Comparison of ENCODE assay signal across 23 cellular contexts in genomic region chr10:131435232-131435631, GRCh38.
"Had no signal": no experiment of that assay in that cellular context is flagged by ENCODE, and none has a peak within 500 bp of the region (broad histone marks: within the 10 kb centered on the region; RNA-seq: fewer than 3 reads in every experiment).

No MANE protein-coding gene starts in this region.

- H3K4me3 ChIP-seq: colonic mucosa, esophagus muscularis mucosa, gastroesophageal sphincter, heart left ventricle, hepatocyte, left lung, lung had no signal

- DNase-seq: cerebellar nuclear complex; colonic mucosa; cortex of kidney; effector CD8-positive, alpha-beta T cell; foreskin keratinocyte; hypothalamus; immature natural killer cell; islet precursor cell; left cardiac atrium; left ventricle myocardium superior; mammary epithelial cell; mesendoderm; midbrain had no signal

- H3K4me2 ChIP-seq: hepatocyte had no signal

- H3K36me3 ChIP-seq: colonic mucosa, esophagus muscularis mucosa, gastroesophageal sphincter, heart left ventricle, left lung had no signal

- H3K27me3 ChIP-seq: colonic mucosa, foreskin keratinocyte had no signal

- H3K4me1 Mint-ChIP-seq: immature natural killer cell, memory B cell had no signal

- H2AFZ ChIP-seq: hepatocyte had no signal

- H3K9me3 ChIP-seq: colonic mucosa, esophagus muscularis mucosa, gastroesophageal sphincter, heart left ventricle, left lung had no signal

- ATAC-seq: foreskin keratinocyte, gastroesophageal sphincter, heart left ventricle, left lung, left ventricle myocardium superior had no signal

- H3K79me2 ChIP-seq: hepatocyte had no signal

- FAIRE-seq: endothelial cell of umbilical vein, frontal cortex had no signal

- H3K4me3 Mint-ChIP-seq: dendritic cell treated with granulocyte-macrophage colony-stimulating factor and Interleukin-4, amounts not matched to agents 40 ng/mL and 50 ng/mL, for 4 days; immature natural killer cell; memory B cell had no signal

- H3K27ac ChIP-seq: colonic mucosa, esophagus muscularis mucosa, foreskin keratinocyte, gastroesophageal sphincter, heart left ventricle, hepatocyte, left lung had no signal

- H3K27ac Mint-ChIP-seq: dendritic cell treated with granulocyte-macrophage colony-stimulating factor and Interleukin-4, amounts not matched to agents 40 ng/mL and 50 ng/mL, for 4 days; immature natural killer cell; memory B cell had no signal

- H3K36me3 Mint-ChIP-seq: immature natural killer cell, memory B cell had no signal

- H3K9me3 Mint-ChIP-seq: dendritic cell treated with granulocyte-macrophage colony-stimulating factor and Interleukin-4, amounts not matched to agents 40 ng/mL and 50 ng/mL, for 4 days; immature natural killer cell; memory B cell had no signal

- H3K4me1 ChIP-seq: colonic mucosa, foreskin keratinocyte, heart left ventricle, left lung had no signal
